ENCODE assay signal across 18 cellular contexts in the genomic region with DNA sequence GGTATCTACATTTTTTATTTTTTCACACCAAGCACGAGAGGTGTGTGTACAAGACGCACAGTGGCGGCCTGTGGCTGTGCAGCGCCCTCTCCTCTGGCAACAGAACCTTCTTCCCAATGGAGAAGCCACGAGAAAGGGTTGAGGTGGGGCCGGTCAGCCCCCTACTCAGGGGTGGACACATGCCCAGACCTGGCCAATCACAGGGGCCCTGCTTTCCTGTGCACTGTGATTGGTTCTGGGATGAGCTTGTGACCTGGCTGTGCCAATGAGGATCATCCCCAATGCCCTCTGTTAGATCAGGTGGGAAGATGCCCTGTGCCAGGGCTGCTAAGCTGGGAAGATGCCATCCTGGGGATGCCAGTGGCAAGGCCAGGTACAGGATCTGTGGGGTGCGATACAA.
"Had no signal": no experiment of that assay in that cellular context is flagged by ENCODE, and none has a peak within 500 bp of the region (broad histone marks: within the 10 kb centered on the region; RNA-seq: fewer than 3 reads in every experiment).

No MANE protein-coding gene starts in this region.

- H3K27me3 ChIP-seq: adrenal gland, heart left ventricle, sigmoid colon had no signal

- FAIRE-seq: frontal cortex, keratinocyte, TTC549, urothelium cell line had no signal

- H3K27ac ChIP-seq: adrenal gland, heart left ventricle, left ventricle myocardium inferior had no signal

- H3K4me3 ChIP-seq: adrenal gland, coronary artery, heart left ventricle, left ventricle myocardium inferior, sigmoid colon, thoracic aorta had no signal

- H3K36me3 ChIP-seq: adrenal gland, heart left ventricle, left ventricle myocardium inferior, sigmoid colon, thoracic aorta had no signal

- ATAC-seq: heart left ventricle had no signal

- H3K9me3 ChIP-seq: adrenal gland, heart left ventricle, left ventricle myocardium inferior, sigmoid colon, thoracic aorta had no signal

- DNase-seq: activated CD4-positive, CD25-positive, alpha-beta regulatory T cell; activated naive CD4-positive, alpha-beta T cell treated with anti-CD3 and anti-CD28 coated beads, Interleukin-2, amount 10 ng/mL, durations not matched to agents 7 days and 5 days; adrenal gland; caudate nucleus; effector CD8-positive, alpha-beta T cell; heart left ventricle; left ventricle myocardium inferior; mesendoderm; nephron progenitor cell; sigmoid colon; stimulated activated CD4-positive, alpha-beta T cell treated with anti-CD3 and anti-CD28 coated beads, Interleukin-2, amount 100 ng/mL, for 48 hours; stimulated activated CD8-positive, alpha-beta memory T cell treated with anti-CD3 and anti-CD28 coated beads, Interleukin-4, amount 100 ng/mL, for 48 hours had no signal
